ENCODE assay signal across 13 cellular contexts in the genomic region with DNA sequence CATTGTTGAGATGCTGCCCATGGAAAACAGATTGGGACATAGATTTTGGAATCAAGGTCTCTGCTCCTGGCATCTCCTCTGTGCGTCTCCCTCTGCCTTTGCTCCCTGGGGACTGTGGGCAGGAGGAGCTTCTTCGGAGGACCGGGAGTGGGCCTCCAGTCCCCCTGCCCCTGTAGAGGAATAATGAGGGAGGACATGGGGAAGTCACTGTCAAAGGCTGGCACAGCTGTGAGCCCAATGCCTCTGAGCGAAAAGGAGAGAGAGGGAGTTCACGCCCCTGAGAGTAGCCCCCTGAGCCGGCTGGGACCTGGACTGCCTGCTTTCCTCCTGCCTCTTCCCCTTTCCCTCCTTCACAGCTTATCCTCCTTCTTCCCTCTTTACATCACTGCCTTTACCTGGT.
DNase-seq lines count a peak whose midpoint lies in the region; ATAC-seq and TF ChIP-seq lines count a peak whose summit lies in the region.
"Had no signal": no experiment of that assay in that cellular context is flagged by ENCODE, and none has a peak within 500 bp of the region (broad histone marks: within the 10 kb centered on the region; RNA-seq: fewer than 3 reads in every experiment).

No MANE protein-coding gene starts in this region.

- POLR2A ChIA-PET in IMR-90 (lab: Charles Lee; ENCODE audit: unreplicated experiment): no interaction called here

- no TSS peak for BruUV-seq in IMR-90 (replicated peaks; lab: Mats Ljungman, UMichigan)

- no peak overlapping the region for H3K56ac ChIP-seq in IMR-90 (ENCODE audit: extremely low read depth, insufficient read depth, low read length)

- ATAC-seq in IMR-90 (ENCODE audit: low read depth) (no peak), GM19467 (IDR thresholded peaks at IDR 0.05; ENCODE audit: unreplicated experiment) (no peak)
- ATAC-seq: HCT116, HepG2 had no signal

- H4K5ac ChIP-seq in IMR-90 (ENCODE audit: low read depth, low read length): no peak overlapping the region

- peaks cover 0 to 15% (median 0%) of the 10 kb centered on the region in 11 experiments; a peak in 3 of 22 replicates for H4K20me1 ChIP-seq in BLaER1 treated with 17β-estradiol and CSF1 and Interleukin-3, amounts not matched to agents 10 nM and 100 nM
- no peaks in the 10 kb centered on the region for H4K20me1 ChIP-seq in IMR-90 (ENCODE audit: insufficient read depth, low read length)

- no peaks in the 10 kb centered on the region for H3K27me3 ChIP-seq in BLaER1 treated with 17β-estradiol and CSF1 and Interleukin-3, amounts not matched to agents 10 nM and 100 nM
- H3K27me3 ChIP-seq in IMR-90 (ENCODE audit: control insufficient read depth, insufficient read depth, low read length): no peaks in the 10 kb centered on the region; the same call in 1 of the 2 replicates
- no peaks in the 10 kb centered on the region for H3K27me3 ChIP-seq in spleen (replicated peaks in 1 of 7)

- CTCF ChIA-PET in IMR-90 (lab: Yijun Ruan, JAX): no interaction called here

- no peaks in the 10 kb centered on the region for H3K9me1 ChIP-seq in IMR-90 (ENCODE audit: insufficient read depth, low read length)

- H3K79me1 ChIP-seq in IMR-90 (ENCODE audit: low read depth in 1 of 2, low read length in 2 of 2): no peaks in the 10 kb centered on the region

- H3K27ac ChIP-seq in BLaER1 treated with 17β-estradiol and CSF1 and Interleukin-3, amounts not matched to agents 10 nM and 100 nM: peak overlapping the region in 4 of 11 experiments; percentile 11 to 50 (median 42); a peak in 5 of 22 replicates
- H3K27ac ChIP-seq in IMR-90 (ENCODE audit: insufficient read depth, low read length) (no peak overlapping the region), spleen (no peak overlapping the region)

- H3K14ac ChIP-seq in IMR-90 (replicated peaks; ENCODE audit: low read depth, low read length): no peak overlapping the region

- TF ChIP-seq POLR2A in IMR-90 (IDR thresholded peaks at IDR 0.05; ENCODE audit: low read depth, low read length) (no peak), spleen (IDR thresholded peaks at IDR 0.05) (no peak)

- TF ChIP-seq CTCF in IMR-90 (conservative IDR thresholded peaks at IDR 0.05; ENCODE audit: low read depth, low read length) (no peak), spleen (IDR thresholded peaks at IDR 0.05 in 8 of 11, conservative IDR thresholded peaks at IDR 0.05 in 3 of 11) (no peak)

- no peak overlapping the region for H2BK5ac ChIP-seq in IMR-90 (ENCODE audit: low read depth, low read length, poor library complexity, severe bottlenecking)

- H4K8ac ChIP-seq in IMR-90 (ENCODE audit: low read depth in 2 of 2, low read length in 2 of 2): no peak overlapping the region

- peak overlapping the region; percentile 51 for H2AFZ ChIP-seq in IMR-90 (replicated peaks; ENCODE audit: low read length, poor library complexity)

- H3K18ac ChIP-seq in IMR-90 (ENCODE audit: low read depth, low read length): no peak overlapping the region

- no peak overlapping the region for H2AK9ac ChIP-seq in IMR-90 (replicated peaks; ENCODE audit: low read depth, low read length, poor library complexity)

- dilution Hi-C loops in IMR-90 (cut with HindIII; ENCODE audit: low sequenced_read_pairs, unreplicated experiment): no loop called here

- peak overlapping the region; percentile 27 to 82 (median 71) for H3K4me2 ChIP-seq in BLaER1 treated with 17β-estradiol and CSF1 and Interleukin-3, amounts not matched to agents 10 nM and 100 nM
- no peak overlapping the region for H3K4me2 ChIP-seq in IMR-90 (ENCODE audit: low read depth, low read length)

- TF ChIP-seq RAD21 in IMR-90 (IDR thresholded peaks at IDR 0.05; ENCODE audit: low read length): no peak

- no peak overlapping the region for H2BK20ac ChIP-seq in IMR-90 (ENCODE audit: low read depth, low read length)

- H3K36me3 ChIP-seq in BLaER1 treated with 17β-estradiol and CSF1 and Interleukin-3, amounts not matched to agents 10 nM and 100 nM: peaks cover 4 to 32% (median 17%) of the 10 kb centered on the region in 11 experiments; a peak in 19 of 22 replicates
- H3K36me3 ChIP-seq in IMR-90 (ENCODE audit: control insufficient read depth, insufficient read depth, low read length): no peaks in the 10 kb centered on the region
- H3K36me3 ChIP-seq in spleen: peaks cover 0 to 29% (median 0%) of the 10 kb centered on the region in 6 donors

- in situ Hi-C loops in IMR-90 (cut with MboI; ENCODE audit: low sequenced_read_pairs): no loop called here

- intact Hi-C loops in IMR-90 (cut with micrococcal nuclease) (no loop called here), spleen (cut with DNase I; ENCODE audit: low total_unique reads) (no loop called here)

- no peak overlapping the region for H4K91ac ChIP-seq in IMR-90 (ENCODE audit: insufficient read depth, low read depth, low read length)

- H3K9ac ChIP-seq in BLaER1 treated with 17β-estradiol and CSF1 and Interleukin-3, amounts not matched to agents 10 nM and 100 nM: 0 out of 22 replicates have a peak overlapping the region, but pooled peaks of 2 of the 11 experiments have one; percentile 4 to 25
- H3K9ac ChIP-seq in IMR-90 (ENCODE audit: low read depth, low read length): no peak overlapping the region

- H2BK120ac ChIP-seq in IMR-90 (ENCODE audit: low read depth, low read length): no peak overlapping the region

- H3K4ac ChIP-seq in IMR-90 (ENCODE audit: low read depth, low read length): no peak overlapping the region

- peaks cover 9 to 72% (median 44%) of the 10 kb centered on the region in 10 experiments for H3K4me1 ChIP-seq in BLaER1 treated with 17β-estradiol and CSF1 and Interleukin-3, amounts not matched to agents 10 nM and 100 nM
- H3K4me1 ChIP-seq in IMR-90 (ENCODE audit: control insufficient read depth, insufficient read depth, low read length): no peaks in the 10 kb centered on the region
- H3K4me1 ChIP-seq in spleen: peaks cover 0 to 8% (median 1%) of the 10 kb centered on the region in 6 donors
- H3K4me1 ChIP-seq: Caco-2 had no signal

- DNase-seq in IMR-90 (no peak), islet precursor cell (peak; percentile 45), spleen (peak; percentile 38), DMS 273 (lab: John Stamatoyannopoulos, UW; ENCODE audit: unreplicated experiment) (no peak), GM19238 (ENCODE audit: insufficient read length, low spot score) (no peak)
- DNase-seq: Caco-2; CD8-positive, alpha-beta memory T cell; DMS 273 treated with DMSO at 0.1 percent for 48 hours; GOT3 had no signal

- H2BK15ac ChIP-seq in IMR-90 (ENCODE audit: low read depth, low read length): no peak overlapping the region

- H3K23ac ChIP-seq in IMR-90 (ENCODE audit: low read depth, low read length): no peak overlapping the region

- H2AK5ac ChIP-seq in IMR-90 (ENCODE audit: low read depth, low read length): no peak overlapping the region

- no peak overlapping the region for H3K4me3 ChIP-seq in BLaER1 treated with 17β-estradiol and CSF1 and Interleukin-3, amounts not matched to agents 10 nM and 100 nM
- H3K4me3 ChIP-seq in IMR-90 (ENCODE audit: insufficient read depth, low read depth, low read length): no peak overlapping the region
- no peak overlapping the region for H3K4me3 ChIP-seq in spleen

- no peaks in the 10 kb centered on the region for H3K9me3 ChIP-seq in BLaER1 treated with 17β-estradiol and CSF1 and Interleukin-3, amounts not matched to agents 10 nM and 100 nM (replicated peaks in 1 of 11)
- H3K9me3 ChIP-seq in IMR-90 (ENCODE audit: control insufficient read depth, insufficient read depth, low read length) (no peaks in the 10 kb centered on the region), spleen (no peaks in the 10 kb centered on the region)
- H3K9me3 ChIP-seq: Caco-2 had no signal

- WGBS in IMR-90 (ENCODE audit: extremely low coverage in 2 of 2, insufficient read length in 1 of 2), 2 experiments: no CpG with 5 or more reads among the region's 6 CpGs
- WGBS in spleen, 5 donors: 73 to 80% (median 77%) methylated on average over 6 of the region's 6 CpGs

TF ChIP-seq in IMR-90, 13 proteins besides CTCF, POLR2A, EP300 and RAD21:
- TF ChIP-seq MAFK (IDR thresholded peaks at IDR 0.05; ENCODE audit: low read depth, low read length) (no peak), USF2 (IDR thresholded peaks at IDR 0.05; ENCODE audit: low read depth, low read length) (no peak)

Comparison
In these comparisons a context has a peak if more than half of its experiments do, and no peak if none do; other contexts are left out.
1. DNase-seq: peak in islet precursor cell (single experiment) and spleen (single experiment); none in IMR-90 (single experiment), DMS 273 (single experiment) and GM19238 (single experiment).